Comparison of ENCODE assay signal across 10 cellular contexts in genomic region chr16:586645-587590, GRCh38. TPM values are rescaled to one million over a fixed set of nuclear protein-coding genes. Genes with fewer than 3 reads are reported as not detected.
DNase-seq lines count a peak whose midpoint lies in the region; ATAC-seq, FAIRE-seq and TF ChIP-seq lines count a peak whose summit lies in the region.
"Had no signal": no experiment of that assay in that cellular context is flagged by ENCODE, and none has a peak within 500 bp of the region (broad histone marks: within the 10 kb centered on the region; RNA-seq: fewer than 3 reads in every experiment).

No MANE protein-coding gene starts in this region.

- H3K79me2 ChIP-seq in OCI-LY1 (ENCODE audit: insufficient read depth, low read length), result no peaks in the 10 kb centered on the region

- no peak overlapping the region; the same call in 1 of the 2 replicates for H3K9ac ChIP-seq in OCI-LY1 (ENCODE audit: low read length)

- H3K4me2 ChIP-seq in OCI-LY1 (ENCODE audit: low read length), result no peak overlapping the region

- peak overlapping the region; percentile 75 for H3K4me3 ChIP-seq in GM12865 (ENCODE audit: low read depth, low read length)
- peak overlapping the region; percentile 84 for H3K4me3 ChIP-seq in OCI-LY1 (ENCODE audit: low read depth, low read length, poor library complexity, severe bottlenecking)
- H3K4me3 ChIP-seq in dorsolateral prefrontal cortex, result peak overlapping the region in 2 of 59 donors; percentile 87 to 93
- H3K4me3 ChIP-seq in pancreas, result peak overlapping the region in 1 of 4 donors; percentile 65
- no peak overlapping the region for H3K4me3 ChIP-seq in tibial artery

- WGBS in pancreas, 2 donors, result 58 to 69% methylated on average over 14 of the region's 14 CpGs

- TF ChIP-seq CTCF in GM12865 (IDR thresholded peaks at IDR 0.05; ENCODE audit: insufficient read depth, low read depth, low read length, missing control alignments), result no peak
- no peak for TF ChIP-seq CTCF in OCI-LY1 (IDR thresholded peaks at IDR 0.05; ENCODE audit: low read length)
- TF ChIP-seq CTCF in dorsolateral prefrontal cortex (IDR thresholded peaks at IDR 0.05 in 54 of 56, conservative IDR thresholded peaks at IDR 0.05 in 2 of 56; ENCODE audit: low read depth in 1 of 56, partially characterized antibody in 56 of 56), result no peak
- no peak for TF ChIP-seq CTCF in pancreas (IDR thresholded peaks at IDR 0.05)
- TF ChIP-seq CTCF in tibial artery (IDR thresholded peaks at IDR 0.05), result no peak

- H3K4me1 ChIP-seq in OCI-LY1 (ENCODE audit: insufficient read depth, low read length, severe bottlenecking) (peaks cover 23% of the 10 kb centered on the region), pancreas (peaks cover 20 to 25% (median 22%) of the 10 kb centered on the region in 3 donors), tibial artery (peaks cover 0 to 48% (median 28%) of the 10 kb centered on the region in 4 donors)

- H3K27me3 ChIP-seq in OCI-LY1 (ENCODE audit: insufficient read depth, low read length), result no peaks in the 10 kb centered on the region
- H3K27me3 ChIP-seq in dorsolateral prefrontal cortex, result no peaks in the 10 kb centered on the region
- no peaks in the 10 kb centered on the region for H3K27me3 ChIP-seq in pancreas
- H3K27me3 ChIP-seq in tibial artery, result peaks cover 0 to 5% of the 10 kb centered on the region in 2 donors

- H3K36me3 ChIP-seq in OCI-LY1 (ENCODE audit: insufficient read depth, low read length) (peaks cover 3% of the 10 kb centered on the region; the same call in 1 of the 2 replicates), pancreas (no peaks in the 10 kb centered on the region), tibial artery (peaks cover 0 to 13% (median 0%) of the 10 kb centered on the region in 3 donors)

- H3K9me3 ChIP-seq in OCI-LY1 (ENCODE audit: low read length), result no peaks in the 10 kb centered on the region
- no peaks in the 10 kb centered on the region for H3K9me3 ChIP-seq in pancreas
- no peaks in the 10 kb centered on the region for H3K9me3 ChIP-seq in tibial artery

- ATAC-seq in pancreas (no peak), HG02588 (IDR thresholded peaks at IDR 0.05; ENCODE audit: unreplicated experiment) (no peak)

- FAIRE-seq in pancreas (lab: Jason Lieb, UNC), result no peak

- H3K9me2 ChIP-seq in OCI-LY1 (ENCODE audit: low read depth, low read length), result no peaks in the 10 kb centered on the region

- no peak overlapping the region for H2AFZ ChIP-seq in OCI-LY1 (ENCODE audit: low read length)

- H4K20me1 ChIP-seq in OCI-LY1 (ENCODE audit: insufficient read depth, low read length), result no peaks in the 10 kb centered on the region

- no peaks in the 10 kb centered on the region for H3F3A ChIP-seq in OCI-LY1 (ENCODE audit: insufficient read depth, low read length)

- H3K27ac ChIP-seq in OCI-LY1 (ENCODE audit: low read depth, low read length, poor library complexity, severe bottlenecking) (no peak overlapping the region), dorsolateral prefrontal cortex (peak overlapping the region in 31 of 59 donors; percentile 2 to 100 (median 51)), pancreas (peak overlapping the region in 1 of 4 donors; percentile 96), tibial artery (peak overlapping the region in 1 of 2 donors; percentile 87)

- intact Hi-C loops in dorsolateral prefrontal cortex (cut with DNase I) (no loop called here), pancreas (cut with DNase I) (no loop called here), tibial artery (cut with DNase I; ENCODE audit: low total_unique reads) (loop anchor here (10.0 kb wide), 1 partner anchor 48 kb away; the partner anchor contains the start of genes METTL26 and WFIKKN1)

- DNase-seq in GM12865 (ENCODE audit: low read depth), result no peak
- DNase-seq in dorsolateral prefrontal cortex, result no peak
- peak in 5 of 6 donors; percentile 46 to 88 (median 61) for DNase-seq in pancreas
- no peak for DNase-seq in tibial artery
- DNase-seq in pons (ENCODE audit: low spot score), result no peak
- DNase-seq: activated CD4-positive, CD25-positive, alpha-beta regulatory T cell treated with anti-CD3 and anti-CD28 coated beads, Interleukin-2, amount 50 U/mL, for 72 hours; NCI-H2029 treated with DMSO at 0.1 percent for 48 hours had no signal

RNA-seq across cellular contexts. Expression of gene RAB40C, which starts 2.9 kb away (rescaled TPM):
- total RNA-seq in dorsolateral prefrontal cortex, result 100 to 1,000 TPM in 1 of 120 experiments, 10 to 100 TPM in 119; 34.4 to 107 (median 63.1) TPM
- total RNA-seq in pancreas, result 10 to 100 TPM; 19.4 to 42.4 (median 30.6) TPM
- polyA plus RNA-seq in pancreas, result 10 to 100 TPM; 47.0 to 71.4 TPM

RNA-seq across cellular contexts. Expression of gene PIGQ, which starts 17.1 kb away (rescaled TPM):
- total RNA-seq in dorsolateral prefrontal cortex (100 to 1,000 TPM in 8 of 120 experiments, 10 to 100 TPM in 112; 51.5 to 125 (median 72.9) TPM), pancreas (10 to 100 TPM; 29.7 to 48.4 (median 40.0) TPM)
- 100 to 1,000 TPM in 1 of 2 donors, 10 to 100 TPM in 1; 79.5 to 165 TPM for polyA plus RNA-seq in pancreas

RNA-seq across cellular contexts. Expression of gene NHLRC4, which starts 20.1 kb away (rescaled TPM):
- total RNA-seq in dorsolateral prefrontal cortex, result 1 to 10 TPM in 19 of 120 experiments, under 1 TPM in 97, not detected in 4; 0.20 to 1.6 (median 0.60) TPM
- under 1 TPM in 4 of 6 donors, not detected in 2; 0.08 to 0.28 (median 0.14) TPM for total RNA-seq in pancreas
- under 1 TPM; 0.05 to 0.27 TPM for polyA plus RNA-seq in pancreas

RNA-seq across cellular contexts. Expression of gene PRR35, which starts 26.7 kb away (rescaled TPM):
- total RNA-seq in dorsolateral prefrontal cortex (under 1 TPM in 29 of 120 experiments, not detected in 91; 0.17 to 0.90 (median 0.28) TPM), pancreas (1 to 10 TPM in 1 of 6 donors, under 1 TPM in 5; 0.09 to 1.0 (median 0.70) TPM)
- polyA plus RNA-seq in pancreas, result under 1 TPM; 0.38 to 0.72 TPM
- total RNA-seq: mucosa of gallbladder had no signal

RNA-seq across cellular contexts. Expression of gene WFIKKN1, which starts 43.9 kb away (rescaled TPM):
- total RNA-seq in dorsolateral prefrontal cortex (10 to 100 TPM in 3 of 120 experiments, 1 to 10 TPM in 117; 1.2 to 14.8 (median 4.0) TPM), pancreas (1 to 10 TPM in 3 of 6 donors, under 1 TPM in 3; 0.75 to 2.0 (median 1.2) TPM)
- 10 to 100 TPM in 1 of 2 donors, 1 to 10 TPM in 1; 2.6 to 13.8 TPM for polyA plus RNA-seq in pancreas

Comparison
In these comparisons a context has a peak if more than half of its experiments do, and no peak if none do; other contexts are left out.
1. DNase-seq: peak in pancreas (5 of 6); none in GM12865 (single experiment), dorsolateral prefrontal cortex (0 of 10), tibial artery (0 of 2) and pons (single experiment).
2. H3K4me3 ChIP-seq: peak in GM12865 (single experiment) and OCI-LY1 (single experiment); none in tibial artery (0 of 2).